Comparison of ENCODE assay signal across 1 cellular context in genomic region chr19:47047931-47048399, GRCh38.
TF ChIP-seq lines count a peak whose summit lies in the region.

No MANE protein-coding gene starts in this region.

TF ChIP-seq in IMR-90, 13 proteins besides CTCF, POLR2A, EP300 and RAD21:
- 0 out of 2 replicates have a peak, but pooled peaks have one; percentile 2 for TF ChIP-seq USF2 (IDR thresholded peaks at IDR 0.05; ENCODE audit: low read depth, low read length)
- no peak for TF ChIP-seq MAZ (IDR thresholded peaks at IDR 0.05; ENCODE audit: borderline replicate concordance, low read depth, low read length)
- no peak for TF ChIP-seq RFX5 (IDR thresholded peaks at IDR 0.05; ENCODE audit: low read depth, low read length)
- no peak for TF ChIP-seq MAFK (IDR thresholded peaks at IDR 0.05; ENCODE audit: low read depth, low read length)
- no peak for TF ChIP-seq CEBPB (IDR thresholded peaks at IDR 0.05; ENCODE audit: low read depth, low read length)
- no peak for TF ChIP-seq NFE2L2 (IDR thresholded peaks at IDR 0.05; ENCODE audit: low read depth, low read length)
- no peak for TF ChIP-seq BHLHE40 (IDR thresholded peaks at IDR 0.05; ENCODE audit: low read depth, low read length)
